ENCODE assay signal across 1 cellular context in the genomic region with DNA sequence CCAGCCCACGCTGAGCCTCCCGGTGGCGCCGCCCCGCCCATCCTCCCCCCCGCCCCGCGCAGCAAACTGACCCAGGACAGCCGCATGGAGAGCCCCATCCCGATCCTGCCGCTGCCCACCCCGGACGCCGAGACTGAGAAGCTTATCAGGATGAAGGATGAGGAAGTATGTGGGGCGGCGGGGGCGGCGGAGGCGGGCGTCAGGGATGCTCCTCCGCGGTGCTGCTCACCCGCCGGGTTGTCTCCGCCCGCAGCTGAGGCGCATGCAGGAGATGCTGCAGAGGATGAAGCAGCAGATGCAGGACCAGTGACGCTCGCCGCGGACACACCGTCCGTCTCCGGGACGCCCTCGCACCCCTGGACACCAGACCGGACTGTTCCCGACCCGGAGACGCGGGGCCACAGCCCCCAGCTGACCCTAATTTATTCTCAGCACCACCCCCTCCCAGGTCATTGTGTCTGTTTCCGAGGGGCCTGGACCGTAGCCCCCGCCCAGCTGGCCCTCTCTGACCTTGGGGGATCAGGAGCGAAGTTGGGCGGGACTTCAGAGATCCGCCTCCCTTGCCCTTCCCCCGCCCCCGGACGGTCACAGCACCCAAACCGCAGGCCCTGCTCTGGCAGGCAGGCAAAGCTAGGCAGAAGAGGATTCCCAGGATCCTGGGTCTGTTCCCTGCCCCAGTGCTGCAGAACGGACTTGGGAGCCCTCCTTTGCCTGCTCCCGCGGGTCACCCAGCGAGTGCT.
TF ChIP-seq lines count a peak whose summit lies in the region.

No MANE protein-coding gene starts in this region.

TF ChIP-seq in K562, 482 proteins besides CTCF, POLR2A, EP300 and RAD21 (continued from another document and continues in another):
- TF ChIP-seq, protein P1, sequence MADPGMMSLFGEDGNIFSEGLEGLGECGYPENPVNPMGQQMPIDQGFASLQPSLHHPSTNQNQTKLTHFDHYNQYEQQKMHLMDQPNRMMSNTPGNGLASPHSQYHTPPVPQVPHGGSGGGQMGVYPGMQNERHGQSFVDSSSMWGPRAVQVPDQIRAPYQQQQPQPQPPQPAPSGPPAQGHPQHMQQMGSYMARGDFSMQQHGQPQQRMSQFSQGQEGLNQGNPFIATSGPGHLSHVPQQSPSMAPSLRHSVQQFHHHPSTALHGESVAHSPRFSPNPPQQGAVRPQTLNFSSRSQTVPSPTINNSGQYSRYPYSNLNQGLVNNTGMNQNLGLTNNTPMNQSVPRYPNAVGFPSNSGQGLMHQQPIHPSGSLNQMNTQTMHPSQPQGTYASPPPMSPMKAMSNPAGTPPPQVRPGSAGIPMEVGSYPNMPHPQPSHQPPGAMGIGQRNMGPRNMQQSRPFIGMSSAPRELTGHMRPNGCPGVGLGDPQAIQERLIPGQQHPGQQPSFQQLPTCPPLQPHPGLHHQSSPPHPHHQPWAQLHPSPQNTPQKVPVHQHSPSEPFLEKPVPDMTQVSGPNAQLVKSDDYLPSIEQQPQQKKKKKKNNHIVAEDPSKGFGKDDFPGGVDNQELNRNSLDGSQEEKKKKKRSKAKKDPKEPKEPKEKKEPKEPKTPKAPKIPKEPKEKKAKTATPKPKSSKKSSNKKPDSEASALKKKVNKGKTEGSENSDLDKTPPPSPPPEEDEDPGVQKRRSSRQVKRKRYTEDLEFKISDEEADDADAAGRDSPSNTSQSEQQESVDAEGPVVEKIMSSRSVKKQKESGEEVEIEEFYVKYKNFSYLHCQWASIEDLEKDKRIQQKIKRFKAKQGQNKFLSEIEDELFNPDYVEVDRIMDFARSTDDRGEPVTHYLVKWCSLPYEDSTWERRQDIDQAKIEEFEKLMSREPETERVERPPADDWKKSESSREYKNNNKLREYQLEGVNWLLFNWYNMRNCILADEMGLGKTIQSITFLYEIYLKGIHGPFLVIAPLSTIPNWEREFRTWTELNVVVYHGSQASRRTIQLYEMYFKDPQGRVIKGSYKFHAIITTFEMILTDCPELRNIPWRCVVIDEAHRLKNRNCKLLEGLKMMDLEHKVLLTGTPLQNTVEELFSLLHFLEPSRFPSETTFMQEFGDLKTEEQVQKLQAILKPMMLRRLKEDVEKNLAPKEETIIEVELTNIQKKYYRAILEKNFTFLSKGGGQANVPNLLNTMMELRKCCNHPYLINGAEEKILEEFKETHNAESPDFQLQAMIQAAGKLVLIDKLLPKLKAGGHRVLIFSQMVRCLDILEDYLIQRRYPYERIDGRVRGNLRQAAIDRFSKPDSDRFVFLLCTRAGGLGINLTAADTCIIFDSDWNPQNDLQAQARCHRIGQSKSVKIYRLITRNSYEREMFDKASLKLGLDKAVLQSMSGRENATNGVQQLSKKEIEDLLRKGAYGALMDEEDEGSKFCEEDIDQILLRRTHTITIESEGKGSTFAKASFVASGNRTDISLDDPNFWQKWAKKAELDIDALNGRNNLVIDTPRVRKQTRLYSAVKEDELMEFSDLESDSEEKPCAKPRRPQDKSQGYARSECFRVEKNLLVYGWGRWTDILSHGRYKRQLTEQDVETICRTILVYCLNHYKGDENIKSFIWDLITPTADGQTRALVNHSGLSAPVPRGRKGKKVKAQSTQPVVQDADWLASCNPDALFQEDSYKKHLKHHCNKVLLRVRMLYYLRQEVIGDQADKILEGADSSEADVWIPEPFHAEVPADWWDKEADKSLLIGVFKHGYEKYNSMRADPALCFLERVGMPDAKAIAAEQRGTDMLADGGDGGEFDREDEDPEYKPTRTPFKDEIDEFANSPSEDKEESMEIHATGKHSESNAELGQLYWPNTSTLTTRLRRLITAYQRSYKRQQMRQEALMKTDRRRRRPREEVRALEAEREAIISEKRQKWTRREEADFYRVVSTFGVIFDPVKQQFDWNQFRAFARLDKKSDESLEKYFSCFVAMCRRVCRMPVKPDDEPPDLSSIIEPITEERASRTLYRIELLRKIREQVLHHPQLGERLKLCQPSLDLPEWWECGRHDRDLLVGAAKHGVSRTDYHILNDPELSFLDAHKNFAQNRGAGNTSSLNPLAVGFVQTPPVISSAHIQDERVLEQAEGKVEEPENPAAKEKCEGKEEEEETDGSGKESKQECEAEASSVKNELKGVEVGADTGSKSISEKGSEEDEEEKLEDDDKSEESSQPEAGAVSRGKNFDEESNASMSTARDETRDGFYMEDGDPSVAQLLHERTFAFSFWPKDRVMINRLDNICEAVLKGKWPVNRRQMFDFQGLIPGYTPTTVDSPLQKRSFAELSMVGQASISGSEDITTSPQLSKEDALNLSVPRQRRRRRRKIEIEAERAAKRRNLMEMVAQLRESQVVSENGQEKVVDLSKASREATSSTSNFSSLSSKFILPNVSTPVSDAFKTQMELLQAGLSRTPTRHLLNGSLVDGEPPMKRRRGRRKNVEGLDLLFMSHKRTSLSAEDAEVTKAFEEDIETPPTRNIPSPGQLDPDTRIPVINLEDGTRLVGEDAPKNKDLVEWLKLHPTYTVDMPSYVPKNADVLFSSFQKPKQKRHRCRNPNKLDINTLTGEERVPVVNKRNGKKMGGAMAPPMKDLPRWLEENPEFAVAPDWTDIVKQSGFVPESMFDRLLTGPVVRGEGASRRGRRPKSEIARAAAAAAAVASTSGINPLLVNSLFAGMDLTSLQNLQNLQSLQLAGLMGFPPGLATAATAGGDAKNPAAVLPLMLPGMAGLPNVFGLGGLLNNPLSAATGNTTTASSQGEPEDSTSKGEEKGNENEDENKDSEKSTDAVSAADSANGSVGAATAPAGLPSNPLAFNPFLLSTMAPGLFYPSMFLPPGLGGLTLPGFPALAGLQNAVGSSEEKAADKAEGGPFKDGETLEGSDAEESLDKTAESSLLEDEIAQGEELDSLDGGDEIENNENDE (IDR thresholded peaks at IDR 0.05; ENCODE audit: low read depth, low read length) = peak; percentile 65
- TF ChIP-seq NRF1 (conservative IDR thresholded peaks at IDR 0.05 in 1 of 2, IDR thresholded peaks at IDR 0.05 in 1 of 2) = peak; percentile 72 to 73
- TF ChIP-seq, protein P2, sequence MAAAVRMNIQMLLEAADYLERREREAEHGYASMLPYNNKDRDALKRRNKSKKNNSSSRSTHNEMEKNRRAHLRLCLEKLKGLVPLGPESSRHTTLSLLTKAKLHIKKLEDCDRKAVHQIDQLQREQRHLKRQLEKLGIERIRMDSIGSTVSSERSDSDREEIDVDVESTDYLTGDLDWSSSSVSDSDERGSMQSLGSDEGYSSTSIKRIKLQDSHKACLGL (CRISPR knock-in tag; IDR thresholded peaks at IDR 0.05; ENCODE audit: borderline replicate concordance, poor library complexity, severe bottlenecking) = peak; percentile 33
- TF ChIP-seq GABPB1 (CRISPR knock-in tag; IDR thresholded peaks at IDR 0.05) = no peak
- TF ChIP-seq, protein P3, sequence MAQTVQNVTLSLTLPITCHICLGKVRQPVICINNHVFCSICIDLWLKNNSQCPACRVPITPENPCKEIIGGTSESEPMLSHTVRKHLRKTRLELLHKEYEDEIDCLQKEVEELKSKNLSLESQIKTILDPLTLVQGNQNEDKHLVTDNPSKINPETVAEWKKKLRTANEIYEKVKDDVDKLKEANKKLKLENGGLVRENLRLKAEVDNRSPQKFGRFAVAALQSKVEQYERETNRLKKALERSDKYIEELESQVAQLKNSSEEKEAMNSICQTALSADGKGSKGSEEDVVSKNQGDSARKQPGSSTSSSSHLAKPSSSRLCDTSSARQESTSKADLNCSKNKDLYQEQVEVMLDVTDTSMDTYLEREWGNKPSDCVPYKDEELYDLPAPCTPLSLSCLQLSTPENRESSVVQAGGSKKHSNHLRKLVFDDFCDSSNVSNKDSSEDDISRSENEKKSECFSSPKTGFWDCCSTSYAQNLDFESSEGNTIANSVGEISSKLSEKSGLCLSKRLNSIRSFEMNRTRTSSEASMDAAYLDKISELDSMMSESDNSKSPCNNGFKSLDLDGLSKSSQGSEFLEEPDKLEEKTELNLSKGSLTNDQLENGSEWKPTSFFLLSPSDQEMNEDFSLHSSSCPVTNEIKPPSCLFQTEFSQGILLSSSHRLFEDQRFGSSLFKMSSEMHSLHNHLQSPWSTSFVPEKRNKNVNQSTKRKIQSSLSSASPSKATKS (CRISPR knock-in tag; IDR thresholded peaks at IDR 0.05) = peak; percentile 59; the same call in 1 of the 2 replicates
- TF ChIP-seq RBM25 (IDR thresholded peaks at IDR 0.05; ENCODE audit: low read depth, low read length, severe bottlenecking) = no peak
- TF ChIP-seq CHD1 (IDR thresholded peaks at IDR 0.05; ENCODE audit: low read length) = peak; percentile 45
- peak; percentile 82 for TF ChIP-seq MEF2D (tag; conservative IDR thresholded peaks at IDR 0.05; ENCODE audit: low read depth)
- TF ChIP-seq, protein P4, sequence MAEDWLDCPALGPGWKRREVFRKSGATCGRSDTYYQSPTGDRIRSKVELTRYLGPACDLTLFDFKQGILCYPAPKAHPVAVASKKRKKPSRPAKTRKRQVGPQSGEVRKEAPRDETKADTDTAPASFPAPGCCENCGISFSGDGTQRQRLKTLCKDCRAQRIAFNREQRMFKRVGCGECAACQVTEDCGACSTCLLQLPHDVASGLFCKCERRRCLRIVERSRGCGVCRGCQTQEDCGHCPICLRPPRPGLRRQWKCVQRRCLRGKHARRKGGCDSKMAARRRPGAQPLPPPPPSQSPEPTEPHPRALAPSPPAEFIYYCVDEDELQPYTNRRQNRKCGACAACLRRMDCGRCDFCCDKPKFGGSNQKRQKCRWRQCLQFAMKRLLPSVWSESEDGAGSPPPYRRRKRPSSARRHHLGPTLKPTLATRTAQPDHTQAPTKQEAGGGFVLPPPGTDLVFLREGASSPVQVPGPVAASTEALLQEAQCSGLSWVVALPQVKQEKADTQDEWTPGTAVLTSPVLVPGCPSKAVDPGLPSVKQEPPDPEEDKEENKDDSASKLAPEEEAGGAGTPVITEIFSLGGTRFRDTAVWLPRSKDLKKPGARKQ (CRISPR knock-in tag; IDR thresholded peaks at IDR 0.05) = no peak
- peak; percentile 31; the same call in 1 of the 2 replicates for TF ChIP-seq BRD4 (IDR thresholded peaks at IDR 0.05)
- TF ChIP-seq ZNF197 (CRISPR knock-in tag; IDR thresholded peaks at IDR 0.05; ENCODE audit: low read depth) = no peak
- TF ChIP-seq PHF21A (IDR thresholded peaks at IDR 0.05; ENCODE audit: borderline replicate concordance, low read depth) = peak; percentile 62; the same call in 1 of the 2 replicates
- TF ChIP-seq, protein P5, sequence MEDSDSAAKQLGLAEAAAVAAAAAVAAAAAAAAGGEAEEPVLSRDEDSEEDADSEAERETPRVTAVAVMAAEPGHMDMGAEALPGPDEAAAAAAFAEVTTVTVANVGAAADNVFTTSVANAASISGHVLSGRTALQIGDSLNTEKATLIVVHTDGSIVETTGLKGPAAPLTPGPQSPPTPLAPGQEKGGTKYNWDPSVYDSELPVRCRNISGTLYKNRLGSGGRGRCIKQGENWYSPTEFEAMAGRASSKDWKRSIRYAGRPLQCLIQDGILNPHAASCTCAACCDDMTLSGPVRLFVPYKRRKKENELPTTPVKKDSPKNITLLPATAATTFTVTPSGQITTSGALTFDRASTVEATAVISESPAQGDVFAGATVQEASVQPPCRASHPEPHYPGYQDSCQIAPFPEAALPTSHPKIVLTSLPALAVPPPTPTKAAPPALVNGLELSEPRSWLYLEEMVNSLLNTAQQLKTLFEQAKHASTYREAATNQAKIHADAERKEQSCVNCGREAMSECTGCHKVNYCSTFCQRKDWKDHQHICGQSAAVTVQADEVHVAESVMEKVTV (CRISPR knock-in tag; IDR thresholded peaks at IDR 0.05) = no peak
- TF ChIP-seq DPF2 (IDR thresholded peaks at IDR 0.05) = no peak
- no peak; a peak in 1 of 4 replicates for TF ChIP-seq SIN3A (IDR thresholded peaks at IDR 0.05; ENCODE audit: borderline replicate concordance in 2 of 2, control insufficient read depth in 1 of 2, low read depth in 2 of 2, low read length in 2 of 2)
- TF ChIP-seq SMARCA5 (IDR thresholded peaks at IDR 0.05) = no peak
- no peak for TF ChIP-seq ZNF586 (CRISPR knock-in tag; conservative IDR thresholded peaks at IDR 0.05)
- TF ChIP-seq ZZZ3 (IDR thresholded peaks at IDR 0.05) = no peak
- peak; percentile 86 for TF ChIP-seq BHLHE40 (IDR thresholded peaks at IDR 0.05; ENCODE audit: low read length)
- no peak for TF ChIP-seq ZNF124 (CRISPR knock-in tag; IDR thresholded peaks at IDR 0.05)
- TF ChIP-seq CCNT2 (IDR thresholded peaks at IDR 0.05; ENCODE audit: borderline replicate concordance, extremely low read depth, insufficient read length, low read depth, low read length) = no peak
- TF ChIP-seq EHMT2 (IDR thresholded peaks at IDR 0.05) = no peak
- TF ChIP-seq TGIF2 (CRISPR knock-in tag; IDR thresholded peaks at IDR 0.05) = no peak
- TF ChIP-seq, protein P6, sequence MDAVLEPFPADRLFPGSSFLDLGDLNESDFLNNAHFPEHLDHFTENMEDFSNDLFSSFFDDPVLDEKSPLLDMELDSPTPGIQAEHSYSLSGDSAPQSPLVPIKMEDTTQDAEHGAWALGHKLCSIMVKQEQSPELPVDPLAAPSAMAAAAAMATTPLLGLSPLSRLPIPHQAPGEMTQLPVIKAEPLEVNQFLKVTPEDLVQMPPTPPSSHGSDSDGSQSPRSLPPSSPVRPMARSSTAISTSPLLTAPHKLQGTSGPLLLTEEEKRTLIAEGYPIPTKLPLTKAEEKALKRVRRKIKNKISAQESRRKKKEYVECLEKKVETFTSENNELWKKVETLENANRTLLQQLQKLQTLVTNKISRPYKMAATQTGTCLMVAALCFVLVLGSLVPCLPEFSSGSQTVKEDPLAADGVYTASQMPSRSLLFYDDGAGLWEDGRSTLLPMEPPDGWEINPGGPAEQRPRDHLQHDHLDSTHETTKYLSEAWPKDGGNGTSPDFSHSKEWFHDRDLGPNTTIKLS (IDR thresholded peaks at IDR 0.05; ENCODE audit: borderline replicate concordance, low read depth) = no peak
- TF ChIP-seq HDAC1 (IDR thresholded peaks at IDR 0.05) = peak in 1 of 2 experiments; percentile 91; a peak in 2 of 4 replicates
- TF ChIP-seq KLF13 (tag; IDR thresholded peaks at IDR 0.05; ENCODE audit: borderline replicate concordance, low read depth) = peak; percentile 15; the same call in 1 of the 2 replicates
- TF ChIP-seq, protein P7, sequence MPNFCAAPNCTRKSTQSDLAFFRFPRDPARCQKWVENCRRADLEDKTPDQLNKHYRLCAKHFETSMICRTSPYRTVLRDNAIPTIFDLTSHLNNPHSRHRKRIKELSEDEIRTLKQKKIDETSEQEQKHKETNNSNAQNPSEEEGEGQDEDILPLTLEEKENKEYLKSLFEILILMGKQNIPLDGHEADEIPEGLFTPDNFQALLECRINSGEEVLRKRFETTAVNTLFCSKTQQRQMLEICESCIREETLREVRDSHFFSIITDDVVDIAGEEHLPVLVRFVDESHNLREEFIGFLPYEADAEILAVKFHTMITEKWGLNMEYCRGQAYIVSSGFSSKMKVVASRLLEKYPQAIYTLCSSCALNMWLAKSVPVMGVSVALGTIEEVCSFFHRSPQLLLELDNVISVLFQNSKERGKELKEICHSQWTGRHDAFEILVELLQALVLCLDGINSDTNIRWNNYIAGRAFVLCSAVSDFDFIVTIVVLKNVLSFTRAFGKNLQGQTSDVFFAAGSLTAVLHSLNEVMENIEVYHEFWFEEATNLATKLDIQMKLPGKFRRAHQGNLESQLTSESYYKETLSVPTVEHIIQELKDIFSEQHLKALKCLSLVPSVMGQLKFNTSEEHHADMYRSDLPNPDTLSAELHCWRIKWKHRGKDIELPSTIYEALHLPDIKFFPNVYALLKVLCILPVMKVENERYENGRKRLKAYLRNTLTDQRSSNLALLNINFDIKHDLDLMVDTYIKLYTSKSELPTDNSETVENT (CRISPR knock-in tag; IDR thresholded peaks at IDR 0.05) = peak; percentile 79
- peak; percentile 9; the same call in 1 of the 2 replicates for TF ChIP-seq GATAD2A (IDR thresholded peaks at IDR 0.05)
- TF ChIP-seq, protein P8, sequence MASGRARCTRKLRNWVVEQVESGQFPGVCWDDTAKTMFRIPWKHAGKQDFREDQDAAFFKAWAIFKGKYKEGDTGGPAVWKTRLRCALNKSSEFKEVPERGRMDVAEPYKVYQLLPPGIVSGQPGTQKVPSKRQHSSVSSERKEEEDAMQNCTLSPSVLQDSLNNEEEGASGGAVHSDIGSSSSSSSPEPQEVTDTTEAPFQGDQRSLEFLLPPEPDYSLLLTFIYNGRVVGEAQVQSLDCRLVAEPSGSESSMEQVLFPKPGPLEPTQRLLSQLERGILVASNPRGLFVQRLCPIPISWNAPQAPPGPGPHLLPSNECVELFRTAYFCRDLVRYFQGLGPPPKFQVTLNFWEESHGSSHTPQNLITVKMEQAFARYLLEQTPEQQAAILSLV (tag; IDR thresholded peaks at IDR 0.05) = peak; percentile 50; the same call in 1 of the 2 replicates
- peak; percentile 11; the same call in 1 of the 2 replicates for TF ChIP-seq ZNF384 (IDR thresholded peaks at IDR 0.05; ENCODE audit: low read depth, low read length)
